ENCODE assay signal across 8 cellular contexts in the genomic region with DNA sequence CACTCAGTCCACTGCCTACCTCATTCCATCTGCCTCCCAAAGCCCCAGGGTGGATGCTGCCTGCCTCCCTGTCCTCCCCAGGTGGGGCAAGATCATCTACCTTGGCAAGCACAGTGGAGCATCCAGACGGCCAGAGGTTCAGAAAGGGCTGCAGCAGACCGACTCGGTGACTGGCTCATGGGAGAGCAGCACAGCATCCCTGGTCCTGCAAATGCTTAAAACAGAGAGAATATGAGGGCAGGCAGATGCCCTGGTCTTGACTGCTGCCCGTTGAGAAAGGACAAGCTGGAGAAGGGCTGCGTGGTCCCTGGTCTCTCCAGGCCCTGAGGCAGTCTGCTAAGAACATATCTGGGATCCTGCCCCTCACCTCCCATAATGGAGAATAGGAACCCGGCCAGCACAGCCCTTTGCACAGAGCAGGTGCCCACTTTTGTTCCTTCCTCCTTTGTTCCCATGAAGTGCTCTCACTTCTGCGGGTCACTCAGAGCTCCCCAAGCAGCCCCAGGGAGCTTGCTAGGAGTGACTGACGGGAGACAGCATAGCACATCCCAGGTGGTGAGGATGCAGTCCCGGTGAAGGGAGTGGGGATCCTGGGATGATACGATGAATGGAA. TPM values are rescaled to one million over a fixed set of nuclear protein-coding genes. Genes with fewer than 3 reads are reported as not detected.
A peak's percentile ranks its signal among the peaks of the same experiment; 100 is the strongest.
DNase-seq lines count a peak whose midpoint lies in the region; ATAC-seq and TF ChIP-seq lines count a peak whose summit lies in the region.

No MANE protein-coding gene starts in this region.

- H4K20me1 ChIP-seq in SK-N-SH (ENCODE audit: insufficient read depth) = no peaks in the 10 kb centered on the region

- ATAC-seq in SK-N-SH treated with all-trans-retinoic acid at 6 μM for 48 hours = no peak
- no peak for ATAC-seq in activated B cell treated with CpG ODN at 0.5 μM for 24 hours (ENCODE audit: low read depth)
- ATAC-seq in stimulated activated effector memory CD8-positive, alpha-beta T cell treated with anti-CD3 and anti-CD28 coated beads, Interleukin-12 subunit alpha, Interleukin-12 subunit beta, amount 100 ng/mL, for 72 hours = no peak
- ATAC-seq in HG03039 (IDR thresholded peaks at IDR 0.05; ENCODE audit: unreplicated experiment) = no peak

- no peaks in the 10 kb centered on the region for H3K27me3 Mint-ChIP-seq in activated B cell treated with CpG ODN at 0.5 μM for 24 hours

- intact Hi-C loops in activated B cell treated with CpG ODN at 0.5 μM for 24 hours (cut with micrococcal nuclease) = loop anchor here (5.0 kb wide), 1 partner anchor 708 kb away; a partner anchor contains a TSS

- peaks cover 0 to 11% of the 10 kb centered on the region in 2 experiments; a peak in 1 of 4 replicates for H3K4me1 ChIP-seq in SK-N-SH (ENCODE audit: control insufficient read depth in 1 of 2, insufficient read depth in 2 of 2, low read depth in 1 of 2, low read length in 1 of 2)

- no peak overlapping the region for H3K27ac ChIP-seq in SK-N-SH (ENCODE audit: low read depth in 2 of 2, low read length in 1 of 2)

- peaks cover 9% of the 10 kb centered on the region for H3F3A ChIP-seq in SK-N-SH (replicated peaks; ENCODE audit: insufficient read depth)

- H3K9ac ChIP-seq in SK-N-SH = no peak overlapping the region

- H3K9me2 ChIP-seq in SK-N-SH = no peaks in the 10 kb centered on the region

- no peak for TF ChIP-seq EP300 in SK-N-SH (IDR thresholded peaks at IDR 0.05; ENCODE audit: borderline replicate concordance in 1 of 2, low read depth in 1 of 2, low read length in 1 of 2)

- H3K4me1 Mint-ChIP-seq in activated B cell treated with CpG ODN at 0.5 μM for 24 hours = peaks cover 62% of the 10 kb centered on the region
- H3K4me1 Mint-ChIP-seq in stimulated activated effector memory CD8-positive, alpha-beta T cell treated with anti-CD3 and anti-CD28 coated beads, Interleukin-12 subunit alpha, Interleukin-12 subunit beta, amount 100 ng/mL, for 72 hours = peaks cover 45% of the 10 kb centered on the region

- H3K36me3 ChIP-seq in SK-N-SH (replicated peaks in 1 of 2; ENCODE audit: control insufficient read depth in 1 of 2, insufficient read depth in 2 of 2, low read length in 1 of 2) = peaks cover 17 to 34% of the 10 kb centered on the region in 2 experiments

- H3K4me3 Mint-ChIP-seq in activated B cell treated with CpG ODN at 0.5 μM for 24 hours = peak overlapping the region; percentile 92
- H3K4me3 Mint-ChIP-seq in stimulated activated effector memory CD8-positive, alpha-beta T cell treated with anti-CD3 and anti-CD28 coated beads, Interleukin-12 subunit alpha, Interleukin-12 subunit beta, amount 100 ng/mL, for 72 hours = peak overlapping the region; percentile 88

- WGBS in SK-N-SH (ENCODE audit: low lambda C conversion rate) = 93% methylated on average over 9 of the region's 10 CpGs

- H3K9me3 ChIP-seq in SK-N-SH = no peaks in the 10 kb centered on the region

- TF ChIP-seq CTCF in SK-N-SH (IDR thresholded peaks at IDR 0.05) = no peak
- no peak for TF ChIP-seq CTCF in activated B cell treated with CpG ODN at 0.5 μM for 24 hours (IDR thresholded peaks at IDR 0.05)
- TF ChIP-seq CTCF in foreskin fibroblast (IDR thresholded peaks at IDR 0.05; ENCODE audit: low read depth, low read length) = no peak

- CTCF ChIA-PET in SK-N-SH (lab: Yijun Ruan, JAX) = interaction anchor here (0.5 to 2.5 kb wide), 4 partner anchors 20 to 403 kb away, joined by 3 to 15 read pairs (median 3); no protein-coding TSS in a partner anchor
- CTCF ChIA-PET in activated B cell treated with CpG ODN at 0.5 μM for 24 hours (lab: Charles Lee) = interaction anchor here (1.2 to 1.9 kb wide), 3 partner anchors 17 to 24 kb away, joined by 3 to 7 read pairs (median 4); no protein-coding TSS in a partner anchor

- TF ChIP-seq RAD21 in SK-N-SH (IDR thresholded peaks at IDR 0.05; ENCODE audit: low read length) = no peak

- no peaks in the 10 kb centered on the region for H3K27me3 ChIP-seq in SK-N-SH (ENCODE audit: insufficient read depth)

- no peak overlapping the region for H2AFZ ChIP-seq in SK-N-SH (ENCODE audit: low read depth)

- no peaks in the 10 kb centered on the region for H3K9me3 Mint-ChIP-seq in activated B cell treated with CpG ODN at 0.5 μM for 24 hours
- no peaks in the 10 kb centered on the region for H3K9me3 Mint-ChIP-seq in stimulated activated effector memory CD8-positive, alpha-beta T cell treated with anti-CD3 and anti-CD28 coated beads, Interleukin-12 subunit alpha, Interleukin-12 subunit beta, amount 100 ng/mL, for 72 hours

- H3K79me2 ChIP-seq in SK-N-SH (ENCODE audit: insufficient read depth) = peaks cover 5% of the 10 kb centered on the region; the same call in 1 of the 2 replicates

- H3K4me3 ChIP-seq in SK-N-SH (ENCODE audit: low read depth in 2 of 2, low read length in 1 of 2) (no peak overlapping the region; a peak in 1 of 4 replicates), foreskin fibroblast (ENCODE audit: low read depth in 1 of 2, low read length in 2 of 2) (peak overlapping the region; percentile 77 to 93)

- DNase-seq in SK-N-SH (no peak), activated B cell treated with CpG ODN at 0.5 μM for 24 hours (no peak), foreskin fibroblast (no peak), GM19238 (ENCODE audit: insufficient read length, low spot score) (no peak)
- DNase-seq in stimulated activated effector memory CD8-positive, alpha-beta T cell treated with anti-CD3 and anti-CD28 coated beads, Interleukin-12 subunit alpha, Interleukin-12 subunit beta, amount 100 ng/mL, for 72 hours (ENCODE audit: low spot score in 2 of 2) = peak in 1 of 2 donors; percentile 48
- DNase-seq in stimulated activated CD4-positive, alpha-beta T cell treated with anti-CD3 and anti-CD28 coated beads, Interleukin-4, amount 100 ng/mL, for 1 hour = no peak

- POLR2A ChIA-PET in SK-N-SH (lab: Yijun Ruan, JAX) (no interaction called here), activated B cell treated with CpG ODN at 0.5 μM for 24 hours (lab: Charles Lee) (interaction anchor here (1.2 to 2.5 kb wide), 3 partner anchors 9 to 311 kb away, joined by 3 to 10 read pairs (median 4); a partner anchor contains a TSS)

- H3K4me2 ChIP-seq in SK-N-SH = peak overlapping the region; percentile 89

- peak overlapping the region; percentile 96 for H3K27ac Mint-ChIP-seq in activated B cell treated with CpG ODN at 0.5 μM for 24 hours
- H3K27ac Mint-ChIP-seq in stimulated activated effector memory CD8-positive, alpha-beta T cell treated with anti-CD3 and anti-CD28 coated beads, Interleukin-12 subunit alpha, Interleukin-12 subunit beta, amount 100 ng/mL, for 72 hours = peak overlapping the region; percentile 94

- peaks cover 48% of the 10 kb centered on the region for H3K36me3 Mint-ChIP-seq in activated B cell treated with CpG ODN at 0.5 μM for 24 hours (ENCODE audit: low read depth)
- peaks cover 55% of the 10 kb centered on the region for H3K36me3 Mint-ChIP-seq in stimulated activated effector memory CD8-positive, alpha-beta T cell treated with anti-CD3 and anti-CD28 coated beads, Interleukin-12 subunit alpha, Interleukin-12 subunit beta, amount 100 ng/mL, for 72 hours

TF ChIP-seq in SK-N-SH, 30 proteins besides CTCF, POLR2A, EP300 and RAD21:
- TF ChIP-seq YY1 (IDR thresholded peaks at IDR 0.05; ENCODE audit: low read depth) = no peak
- no peak for TF ChIP-seq FOSL2 (IDR thresholded peaks at IDR 0.05; ENCODE audit: borderline replicate concordance, low read depth)
- no peak for TF ChIP-seq NFIC (IDR thresholded peaks at IDR 0.05; ENCODE audit: borderline replicate concordance)

TF ChIP-seq in SK-N-SH treated with all-trans-retinoic acid at 6 μM for 48 hours, 23 proteins besides CTCF, POLR2A, EP300 and RAD21 (continues in another document):
- no peak for TF ChIP-seq TOX (CRISPR knock-in tag; IDR thresholded peaks at IDR 0.05; ENCODE audit: borderline replicate concordance)
- TF ChIP-seq, protein P1, sequence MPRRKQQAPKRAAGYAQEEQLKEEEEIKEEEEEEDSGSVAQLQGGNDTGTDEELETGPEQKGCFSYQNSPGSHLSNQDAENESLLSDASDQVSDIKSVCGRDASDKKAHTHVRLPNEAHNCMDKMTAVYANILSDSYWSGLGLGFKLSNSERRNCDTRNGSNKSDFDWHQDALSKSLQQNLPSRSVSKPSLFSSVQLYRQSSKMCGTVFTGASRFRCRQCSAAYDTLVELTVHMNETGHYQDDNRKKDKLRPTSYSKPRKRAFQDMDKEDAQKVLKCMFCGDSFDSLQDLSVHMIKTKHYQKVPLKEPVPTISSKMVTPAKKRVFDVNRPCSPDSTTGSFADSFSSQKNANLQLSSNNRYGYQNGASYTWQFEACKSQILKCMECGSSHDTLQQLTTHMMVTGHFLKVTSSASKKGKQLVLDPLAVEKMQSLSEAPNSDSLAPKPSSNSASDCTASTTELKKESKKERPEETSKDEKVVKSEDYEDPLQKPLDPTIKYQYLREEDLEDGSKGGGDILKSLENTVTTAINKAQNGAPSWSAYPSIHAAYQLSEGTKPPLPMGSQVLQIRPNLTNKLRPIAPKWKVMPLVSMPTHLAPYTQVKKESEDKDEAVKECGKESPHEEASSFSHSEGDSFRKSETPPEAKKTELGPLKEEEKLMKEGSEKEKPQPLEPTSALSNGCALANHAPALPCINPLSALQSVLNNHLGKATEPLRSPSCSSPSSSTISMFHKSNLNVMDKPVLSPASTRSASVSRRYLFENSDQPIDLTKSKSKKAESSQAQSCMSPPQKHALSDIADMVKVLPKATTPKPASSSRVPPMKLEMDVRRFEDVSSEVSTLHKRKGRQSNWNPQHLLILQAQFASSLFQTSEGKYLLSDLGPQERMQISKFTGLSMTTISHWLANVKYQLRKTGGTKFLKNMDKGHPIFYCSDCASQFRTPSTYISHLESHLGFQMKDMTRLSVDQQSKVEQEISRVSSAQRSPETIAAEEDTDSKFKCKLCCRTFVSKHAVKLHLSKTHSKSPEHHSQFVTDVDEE (CRISPR knock-in tag; IDR thresholded peaks at IDR 0.05) = no peak
- no peak for TF ChIP-seq PPARA (CRISPR knock-in tag; IDR thresholded peaks at IDR 0.05; ENCODE audit: borderline replicate concordance)

RNA-seq across cellular contexts. Expression of a gene that starts 1.4 kb away (rescaled TPM):
- 39.2 and 41.4 TPM in 2 replicates for polyA plus RNA-seq in SK-N-SH (2012; rRNA removed)
- 26.6 and 32.3 TPM in 2 replicates for polyA plus RNA-seq in SK-N-SH (2012; cell fraction: cytosol; rRNA removed)
- 97.5 and 118 TPM in 2 replicates for polyA plus RNA-seq in SK-N-SH (2012; cell fraction: nucleus; rRNA removed)
- total RNA-seq in activated B cell treated with CpG ODN at 0.5 μM for 24 hours = 104 and 106 TPM in 2 replicates

RNA-seq across cellular contexts. Expression of a gene that starts 30.3 kb away (rescaled TPM):
- 26.5 and 26.7 TPM in 2 replicates for polyA plus RNA-seq in SK-N-SH (2012; rRNA removed)
- polyA plus RNA-seq in SK-N-SH (2012; cell fraction: cytosol; rRNA removed) = 14.6 and 21.0 TPM in 2 replicates
- polyA plus RNA-seq in SK-N-SH (2012; cell fraction: nucleus; rRNA removed) = 115 and 123 TPM in 2 replicates
- 11.4 and 12.9 TPM in 2 replicates for total RNA-seq in activated B cell treated with CpG ODN at 0.5 μM for 24 hours

Comparison
In these comparisons a context has a peak if more than half of its experiments do, and no peak if none do; other contexts are left out.
1. H3K4me3 ChIP-seq: peak in foreskin fibroblast (2 of 2); none in SK-N-SH (0 of 2).